ENCODE assay signal across 17 cellular contexts in the genomic region with DNA sequence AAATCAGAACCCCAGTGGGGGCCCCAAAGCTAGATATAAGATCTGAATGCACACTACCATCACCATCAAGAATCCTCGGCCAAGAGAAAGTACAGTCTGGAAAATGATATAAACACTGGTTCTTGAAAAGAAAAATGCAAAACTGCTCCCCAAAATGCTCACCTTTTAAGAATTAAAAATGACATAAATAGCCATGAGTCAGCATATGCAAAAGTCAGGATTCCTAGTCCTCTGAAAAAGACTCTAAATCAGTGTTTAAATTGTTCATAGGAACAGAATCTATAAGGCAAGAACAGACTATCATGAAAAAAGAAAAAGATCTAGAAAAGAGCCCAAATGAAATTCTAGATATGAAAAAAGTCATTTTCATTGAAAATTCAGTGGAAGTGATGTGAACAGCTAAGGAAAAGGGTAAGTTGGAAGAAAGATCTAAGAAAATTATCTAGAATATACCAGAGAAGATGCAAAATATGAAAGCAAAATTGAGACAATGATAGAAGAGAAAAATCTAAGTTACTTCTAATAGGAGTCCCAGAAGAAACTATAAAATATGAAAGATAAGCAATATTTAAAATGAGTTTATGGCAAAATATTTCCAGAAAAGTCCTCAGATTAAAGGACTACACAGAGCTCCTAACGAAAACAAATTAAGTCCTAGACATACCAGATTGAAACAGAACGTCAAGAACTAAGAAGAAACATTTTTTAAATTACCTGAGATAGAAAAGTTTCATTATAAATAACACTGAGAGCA. TPM values are rescaled to one million over a fixed set of nuclear protein-coding genes. Genes with fewer than 3 reads are reported as not detected.
A peak's percentile ranks its signal among the peaks of the same experiment; 100 is the strongest.
DNase-seq lines count a peak whose midpoint lies in the region; ATAC-seq, FAIRE-seq and TF ChIP-seq lines count a peak whose summit lies in the region.
"Had no signal": no experiment of that assay in that cellular context is flagged by ENCODE, and none has a peak within 500 bp of the region (broad histone marks: within the 10 kb centered on the region; RNA-seq: fewer than 3 reads in every experiment).

No MANE protein-coding gene starts in this region.

- TF ChIP-seq EP300 in HepG2 (IDR thresholded peaks at IDR 0.05; ENCODE audit: low read depth in 2 of 2, low read length in 2 of 2) (no peak), HepG2 (CRISPR knock-in tag; IDR thresholded peaks at IDR 0.05; ENCODE audit: borderline replicate concordance) (no peak)

- DNase-seq in HepG2 (ENCODE audit: low spot score) = no peak
- no peak for DNase-seq in right lobe of liver
- DNase-seq in T-cell = no peak
- DNase-seq in endodermal cell = no peak
- no peak for DNase-seq in type B pancreatic cell (ENCODE audit: extremely low spot score, unreplicated experiment)
- DNase-seq: mesendoderm, NCI-H1105 treated with DMSO at 0.1 percent for 48 hours, nucleus accumbens, SIG-M5 had no signal

- ATAC-seq in HepG2 (no peak), right lobe of liver (no peak), T-cell (replicated peaks in 1 of 4) (no peak), GM21423 (IDR thresholded peaks at IDR 0.05; ENCODE audit: unreplicated experiment) (no peak), HG02970 (IDR thresholded peaks at IDR 0.05; ENCODE audit: low FRiP score, unreplicated experiment) (no peak), HG03139 (IDR thresholded peaks at IDR 0.05; ENCODE audit: unreplicated experiment) (no peak)
- ATAC-seq: stimulated activated memory B cell treated with anti-CD40 and anti-IgM and Interleukin-4, amounts not matched to agents 10 μg/mL and 1 μg/mL and 100 μg/mL, for 72 hours had no signal

- H3K27ac Mint-ChIP-seq in T-cell = peak overlapping the region; percentile 56 to 61
- peak overlapping the region; percentile 82 for H3K27ac Mint-ChIP-seq in endodermal cell
- H3K27ac Mint-ChIP-seq in type B pancreatic cell = peak overlapping the region; percentile 10
- H3K27ac Mint-ChIP-seq: stimulated activated memory B cell treated with anti-CD40 and anti-IgM and Interleukin-4, amounts not matched to agents 10 μg/mL and 1 μg/mL and 100 μg/mL, for 72 hours had no signal

- in situ Hi-C loops in HepG2 (cut with HindIII; ENCODE audit: extremely low pct_ligation_motif_present, low pct_unique_long_range_greater_than_20kb) = loop anchor here (10.0 kb wide), 1 partner anchor 87 kb away; no protein-coding TSS in a partner anchor

- intact Hi-C loops in HepG2 (cut with micrococcal nuclease; ENCODE audit: unreplicated experiment) (loop anchor here (5.0 kb wide), 1 partner anchor 89 kb away; no protein-coding TSS in a partner anchor), right lobe of liver (cut with DNase I) (no loop called here)

- H3K9ac ChIP-seq in HepG2 (ENCODE audit: insufficient read depth, low read depth, low read length) (no peak overlapping the region), endodermal cell (ENCODE audit: extremely low read depth, low read length, poor library complexity, severe bottlenecking) (no peak overlapping the region)

- no peak for TF ChIP-seq RAD21 in HepG2 (CRISPR knock-in tag; IDR thresholded peaks at IDR 0.05)

- H3K4me2 ChIP-seq in HepG2 (ENCODE audit: low read depth, low read length) = no peak overlapping the region

- no peaks in the 10 kb centered on the region for H3K36me3 ChIP-seq in HepG2 (replicated peaks in 1 of 2; ENCODE audit: control insufficient read depth in 1 of 2, insufficient read depth in 2 of 2, low read length in 2 of 2)
- H3K36me3 ChIP-seq in right lobe of liver = no peaks in the 10 kb centered on the region
- H3K36me3 ChIP-seq in endodermal cell (ENCODE audit: control insufficient read depth, insufficient read depth, low read length) = peaks cover 8% of the 10 kb centered on the region

- no peak for TF ChIP-seq CTCF in HepG2 (CRISPR knock-in tag; IDR thresholded peaks at IDR 0.05)
- TF ChIP-seq CTCF in right lobe of liver (IDR thresholded peaks at IDR 0.05) = no peak
- no peak for TF ChIP-seq CTCF in endodermal cell (conservative IDR thresholded peaks at IDR 0.05)
- no peak for TF ChIP-seq CTCF in type B pancreatic cell (conservative IDR thresholded peaks at IDR 0.05)

- H3K36me3 Mint-ChIP-seq in T-cell (peaks cover 23% of the 10 kb centered on the region), endodermal cell (ENCODE audit: low read depth) (peaks cover 43% of the 10 kb centered on the region), type B pancreatic cell (peaks cover 4% of the 10 kb centered on the region)

- peaks cover 0 to 6% (median 0%) of the 10 kb centered on the region in 3 donors for H3K9me3 Mint-ChIP-seq in T-cell
- H3K9me3 Mint-ChIP-seq in endodermal cell = peaks cover 12% of the 10 kb centered on the region
- no peaks in the 10 kb centered on the region for H3K9me3 Mint-ChIP-seq in type B pancreatic cell
- H3K9me3 Mint-ChIP-seq: IgD-negative memory B cell; stimulated activated memory B cell treated with anti-CD40 and anti-IgM and Interleukin-4, amounts not matched to agents 10 μg/mL and 1 μg/mL and 100 μg/mL, for 72 hours had no signal

- FAIRE-seq in HepG2 (lab: Jason Lieb, UNC) = no peak
- FAIRE-seq: endothelial cell of umbilical vein, frontal cortex, urothelium cell line had no signal

- H3K4me3 Mint-ChIP-seq in T-cell (no peak overlapping the region), endodermal cell (no peak overlapping the region), type B pancreatic cell (no peak overlapping the region)
- H3K4me3 Mint-ChIP-seq: stimulated activated memory B cell treated with anti-CD40 and anti-IgM and Interleukin-4, amounts not matched to agents 10 μg/mL and 1 μg/mL and 100 μg/mL, for 72 hours had no signal

- H3K9me3 ChIP-seq in HepG2 (ENCODE audit: low read length) (no peaks in the 10 kb centered on the region), right lobe of liver (no peaks in the 10 kb centered on the region), endodermal cell (ENCODE audit: control insufficient read depth, low read length) (no peaks in the 10 kb centered on the region)

- H3K27ac ChIP-seq in HepG2 (ENCODE audit: extremely low read length, insufficient read depth, low read length) (no peak overlapping the region), right lobe of liver (no peak overlapping the region), endodermal cell (ENCODE audit: low read depth, low read length) (no peak overlapping the region)

- CTCF ChIA-PET in HepG2 (lab: Yijun Ruan, JAX; ENCODE audit: low intra/inter-chr PET ratio, low total read pairs) = no interaction called here
- CTCF ChIA-PET in T-cell (lab: Charles Lee) = interaction anchor here (1.1 to 1.5 kb wide), 2 partner anchors 16 to 91 kb away, joined by 3 read pairs; no protein-coding TSS in a partner anchor

- TF ChIP-seq POLR2A in HepG2 (IDR thresholded peaks at IDR 0.05; ENCODE audit: insufficient read depth in 1 of 2, low read depth in 2 of 2, low read length in 2 of 2) = no peak
- no peak for TF ChIP-seq POLR2A in right lobe of liver (IDR thresholded peaks at IDR 0.05)

- peaks cover 30% of the 10 kb centered on the region for H3K4me1 ChIP-seq in HepG2 (ENCODE audit: insufficient read depth, low read length)
- H3K4me1 ChIP-seq in right lobe of liver = peaks cover 0 to 23% (median 0%) of the 10 kb centered on the region in 4 donors
- no peaks in the 10 kb centered on the region for H3K4me1 ChIP-seq in endodermal cell (ENCODE audit: control insufficient read depth, insufficient read depth, low read length)

- BruUV-seq in HepG2 (replicated peaks; lab: Mats Ljungman, UMichigan) = no TSS peak

- 92% methylated on average over 3 of the region's 3 CpGs for WGBS in HepG2 (ENCODE audit: low lambda C conversion rate)
- 62% methylated on average over 3 of the region's 3 CpGs for WGBS in right lobe of liver (ENCODE audit: insufficient coverage, low coverage, low lambda C conversion rate, missing lambda C conversion rate)
- WGBS in endodermal cell (ENCODE audit: insufficient coverage in 1 of 2, insufficient read length in 1 of 2), 2 experiments = 94% methylated on average over 3 of the region's 3 CpGs; no CpG with 5 or more reads in 1 of the 2 experiments

- H2AFZ ChIP-seq in HepG2 (ENCODE audit: low read length) = no peak overlapping the region

- H4K20me1 ChIP-seq in HepG2 (ENCODE audit: insufficient read depth, low read length) = peaks cover 14% of the 10 kb centered on the region; the same call in 1 of the 2 replicates

- H3K27me3 ChIP-seq in HepG2 (ENCODE audit: control insufficient read depth in 1 of 2, insufficient read depth in 2 of 2, low read length in 2 of 2) (no peaks in the 10 kb centered on the region), right lobe of liver (no peaks in the 10 kb centered on the region), endodermal cell (ENCODE audit: control insufficient read depth, insufficient read depth, low read length, poor library complexity, severe bottlenecking) (no peaks in the 10 kb centered on the region)

- H3K79me2 ChIP-seq in HepG2 (ENCODE audit: insufficient read depth, low read length) = no peaks in the 10 kb centered on the region

- POLR2A ChIA-PET in HepG2 (lab: Yijun Ruan, JAX) (interaction anchor here (1.5 to 1.6 kb wide), 2 partner anchors 11 to 30 kb away, joined by 4 to 6 read pairs; a partner anchor contains a TSS), T-cell (lab: Charles Lee) (interaction anchor here (0.5 to 1.8 kb wide), 8 partner anchors 10 to 105 kb away, joined by 3 to 8 read pairs (median 3); a partner anchor contains a TSS)

- H3K27me3 Mint-ChIP-seq in T-cell (no peaks in the 10 kb centered on the region), endodermal cell (ENCODE audit: insufficient read depth) (no peaks in the 10 kb centered on the region), type B pancreatic cell (no peaks in the 10 kb centered on the region)
- H3K27me3 Mint-ChIP-seq: IgD-negative memory B cell; stimulated activated memory B cell treated with anti-CD40 and anti-IgM and Interleukin-4, amounts not matched to agents 10 μg/mL and 1 μg/mL and 100 μg/mL, for 72 hours had no signal

- H3K4me3 ChIP-seq in HepG2 (replicated peaks in 1 of 3; ENCODE audit: insufficient read depth in 1 of 3, low read depth in 2 of 3, low read length in 3 of 3) (no peak overlapping the region), right lobe of liver (no peak overlapping the region), endodermal cell (ENCODE audit: low read length) (no peak overlapping the region)

- H3K4me1 Mint-ChIP-seq in T-cell (peaks cover 70 to 75% (median 72%) of the 10 kb centered on the region in 3 donors), endodermal cell (peaks cover 14% of the 10 kb centered on the region), type B pancreatic cell (ENCODE audit: unreplicated experiment) (peaks cover 9% of the 10 kb centered on the region)

RNA-seq across cellular contexts. Expression of a gene that starts 18.9 kb away (rescaled TPM):
- total RNA-seq in HepG2 (2016; rRNA removed; fragmentation: Illumina TruSeq; extraction: Trizol) (412 and 636 TPM in 2 replicates), right lobe of liver (100 to 1,000 TPM in 4 of 6 experiments, 10 to 100 TPM in 2; 93.5 to 252 (median 165) TPM), T-cell (100 to 1,000 TPM; 388 to 478 (median 411) TPM), endodermal cell (1,000 to 10,000 TPM in 1 of 2 donors, 100 to 1,000 TPM in 1; 913 to 1,007 TPM), type B pancreatic cell (ENCODE audit: low replicate concordance) (441 and 733 TPM in 2 replicates)
- total RNA-seq in HepG2 (2016; cell fraction: cytosol; rRNA removed; fragmentation: Illumina TruSeq; extraction: Trizol; ENCODE audit: low read depth) = 31.5 and 36.0 TPM in 2 replicates
- total RNA-seq in HepG2 (2016; cell fraction: insoluble cytoplasmic fraction; rRNA removed; fragmentation: Illumina TruSeq; extraction: Trizol) = 434 and 632 TPM in 2 replicates
- total RNA-seq in HepG2 (2016; cell fraction: membrane; rRNA removed; fragmentation: Illumina TruSeq; extraction: Trizol) = 69.3 and 71.5 TPM in 2 replicates
- 305 and 307 TPM in 2 replicates for total RNA-seq in HepG2 (2016; cell fraction: nucleus; rRNA removed; fragmentation: Illumina TruSeq; extraction: Trizol)
- 144 and 193 TPM in 2 replicates for polyA plus RNA-seq in HepG2 (2011; rRNA removed)
- polyA plus RNA-seq in HepG2 (2011; cell fraction: cytosol; rRNA removed) = 105 and 119 TPM in 2 replicates
- 173 and 254 TPM in 2 replicates for polyA plus RNA-seq in HepG2 (2011; cell fraction: nucleus; rRNA removed)
- 348 and 727 TPM in 2 replicates for polyA plus RNA-seq in HepG2 (2012)
- polyA plus RNA-seq in HepG2 (2016; cell fraction: cytosol; fragmentation: Illumina TruSeq; extraction: Trizol; ENCODE audit: low read depth) = 50.3 and 54.5 TPM in 2 replicates
- 1,958 and 2,163 TPM in 2 replicates for polyA plus RNA-seq in HepG2 (2016; cell fraction: insoluble cytoplasmic fraction; fragmentation: Illumina TruSeq; extraction: Trizol; ENCODE audit: low read depth)
- polyA plus RNA-seq in HepG2 (2016; cell fraction: membrane; fragmentation: Illumina TruSeq; extraction: Trizol; ENCODE audit: low read depth) = 95.2 and 104 TPM in 2 replicates
- polyA plus RNA-seq in HepG2 (2016; cell fraction: nucleus; fragmentation: Illumina TruSeq; extraction: Trizol; ENCODE audit: insufficient read depth, low read depth) = 1,155 and 1,186 TPM in 2 replicates
- polyA minus RNA-seq in HepG2 (2011; rRNA and poly(A)+ RNA removed; ENCODE audit: low replicate concordance) = 47.8 and 128 TPM in 2 replicates
- polyA minus RNA-seq in HepG2 (2011; cell fraction: cytosol; rRNA and poly(A)+ RNA removed) = 103 and 153 TPM in 2 replicates
- 372 and 389 TPM in 2 replicates for polyA minus RNA-seq in HepG2 (2011; cell fraction: nucleus; rRNA and poly(A)+ RNA removed)
- polyA plus RNA-seq in endodermal cell (2013, experiment 1 of 2) = 1,106 TPM
- polyA plus RNA-seq in endodermal cell (2013, experiment 2 of 2) = 1,007 TPM

RNA-seq across cellular contexts. Expression of a gene that starts 19.9 kb away (rescaled TPM):
- total RNA-seq in HepG2 (2016; rRNA removed; fragmentation: Illumina TruSeq; extraction: Trizol) = 249 and 355 TPM in 2 replicates
- total RNA-seq in HepG2 (2016; cell fraction: cytosol; rRNA removed; fragmentation: Illumina TruSeq; extraction: Trizol; ENCODE audit: low read depth) = 79.1 and 86.5 TPM in 2 replicates
- 257 and 354 TPM in 2 replicates for total RNA-seq in HepG2 (2016; cell fraction: insoluble cytoplasmic fraction; rRNA removed; fragmentation: Illumina TruSeq; extraction: Trizol)
- 129 and 141 TPM in 2 replicates for total RNA-seq in HepG2 (2016; cell fraction: membrane; rRNA removed; fragmentation: Illumina TruSeq; extraction: Trizol)
- 151 and 169 TPM in 2 replicates for total RNA-seq in HepG2 (2016; cell fraction: nucleus; rRNA removed; fragmentation: Illumina TruSeq; extraction: Trizol)
- 36.3 and 53.9 TPM in 2 replicates for polyA plus RNA-seq in HepG2 (2011; rRNA removed)
- 17.4 and 18.2 TPM in 2 replicates for polyA plus RNA-seq in HepG2 (2011; cell fraction: cytosol; rRNA removed)
- 60.4 and 70.5 TPM in 2 replicates for polyA plus RNA-seq in HepG2 (2011; cell fraction: nucleus; rRNA removed)
- polyA plus RNA-seq in HepG2 (2012) = 123 and 165 TPM in 2 replicates
- 76.0 and 83.8 TPM in 2 replicates for polyA plus RNA-seq in HepG2 (2016; cell fraction: cytosol; fragmentation: Illumina TruSeq; extraction: Trizol; ENCODE audit: low read depth)
- 424 and 453 TPM in 2 replicates for polyA plus RNA-seq in HepG2 (2016; cell fraction: insoluble cytoplasmic fraction; fragmentation: Illumina TruSeq; extraction: Trizol; ENCODE audit: low read depth)
- 117 TPM in 2 replicates for polyA plus RNA-seq in HepG2 (2016; cell fraction: membrane; fragmentation: Illumina TruSeq; extraction: Trizol; ENCODE audit: low read depth)
- polyA plus RNA-seq in HepG2 (2016; cell fraction: nucleus; fragmentation: Illumina TruSeq; extraction: Trizol; ENCODE audit: insufficient read depth, low read depth) = 228 and 229 TPM in 2 replicates
- 10.5 and 24.1 TPM in 2 replicates for polyA minus RNA-seq in HepG2 (2011; rRNA and poly(A)+ RNA removed; ENCODE audit: low replicate concordance)
- 15.5 and 20.0 TPM in 2 replicates for polyA minus RNA-seq in HepG2 (2011; cell fraction: cytosol; rRNA and poly(A)+ RNA removed)
- polyA minus RNA-seq in HepG2 (2011; cell fraction: nucleus; rRNA and poly(A)+ RNA removed) = 110 and 122 TPM in 2 replicates
- 10 to 100 TPM; 26.4 to 42.1 (median 40.5) TPM for total RNA-seq in right lobe of liver
- 100 to 1,000 TPM; 106 to 155 (median 148) TPM for total RNA-seq in T-cell
- total RNA-seq in endodermal cell = 100 to 1,000 TPM; 213 to 219 TPM
- 277 TPM for polyA plus RNA-seq in endodermal cell (2013, experiment 1 of 2)
- 276 TPM for polyA plus RNA-seq in endodermal cell (2013, experiment 2 of 2)
- 108 and 188 TPM in 2 replicates for total RNA-seq in type B pancreatic cell (ENCODE audit: low replicate concordance)

RNA-seq across cellular contexts. Expression of a gene that starts 29.7 kb away (rescaled TPM):
- total RNA-seq in HepG2 (2016; rRNA removed; fragmentation: Illumina TruSeq; extraction: Trizol) (8.8 and 19.4 TPM in 2 replicates), right lobe of liver (1 to 10 TPM in 2 of 6 experiments, under 1 TPM in 4; 0.13 to 2.0 (median 0.54) TPM), T-cell (1 to 10 TPM; 1.8 to 6.2 (median 5.1) TPM), endodermal cell (10 to 100 TPM; 20.2 to 48.4 TPM), type B pancreatic cell (ENCODE audit: low replicate concordance) (6.5 and 10.5 TPM in 2 replicates)
- 0.53 and 1.2 TPM in 2 replicates for total RNA-seq in HepG2 (2016; cell fraction: cytosol; rRNA removed; fragmentation: Illumina TruSeq; extraction: Trizol; ENCODE audit: low read depth)
- total RNA-seq in HepG2 (2016; cell fraction: insoluble cytoplasmic fraction; rRNA removed; fragmentation: Illumina TruSeq; extraction: Trizol) = 9.2 and 13.8 TPM in 2 replicates
- 2.0 and 3.5 TPM in 2 replicates for total RNA-seq in HepG2 (2016; cell fraction: membrane; rRNA removed; fragmentation: Illumina TruSeq; extraction: Trizol)
- 13.7 and 26.6 TPM in 2 replicates for total RNA-seq in HepG2 (2016; cell fraction: nucleus; rRNA removed; fragmentation: Illumina TruSeq; extraction: Trizol)
- 8.9 and 11.4 TPM in 2 replicates for polyA plus RNA-seq in HepG2 (2011; rRNA removed)
- polyA plus RNA-seq in HepG2 (2011; cell fraction: cytosol; rRNA removed) = 4.1 and 7.8 TPM in 2 replicates
- 1.6 and 2.1 TPM in 2 replicates for polyA plus RNA-seq in HepG2 (2011; cell fraction: nucleus; rRNA removed)
- 10.7 and 12.2 TPM in 2 replicates for polyA plus RNA-seq in HepG2 (2012)
- 0.64 and 0.67 TPM in 2 replicates for polyA plus RNA-seq in HepG2 (2016; cell fraction: cytosol; fragmentation: Illumina TruSeq; extraction: Trizol; ENCODE audit: low read depth)
- 8.0 and 8.2 TPM in 2 replicates for polyA plus RNA-seq in HepG2 (2016; cell fraction: insoluble cytoplasmic fraction; fragmentation: Illumina TruSeq; extraction: Trizol; ENCODE audit: low read depth)
- polyA plus RNA-seq in HepG2 (2016; cell fraction: membrane; fragmentation: Illumina TruSeq; extraction: Trizol; ENCODE audit: low read depth) = 1.1 and 1.3 TPM in 2 replicates
- polyA plus RNA-seq in HepG2 (2016; cell fraction: nucleus; fragmentation: Illumina TruSeq; extraction: Trizol; ENCODE audit: insufficient read depth, low read depth) = 19.6 and 24.6 TPM in 2 replicates
- polyA minus RNA-seq in HepG2 (2011; rRNA and poly(A)+ RNA removed; ENCODE audit: low replicate concordance) = 0.07 and 5.9 TPM in 2 replicates
- 7.8 and 8.8 TPM in 2 replicates for polyA minus RNA-seq in HepG2 (2011; cell fraction: cytosol; rRNA and poly(A)+ RNA removed)
- 3.7 and 7.1 TPM in 2 replicates for polyA minus RNA-seq in HepG2 (2011; cell fraction: nucleus; rRNA and poly(A)+ RNA removed)
- 14.4 TPM for polyA plus RNA-seq in endodermal cell (2013, experiment 1 of 2)
- polyA plus RNA-seq in endodermal cell (2013, experiment 2 of 2) = 11.3 TPM

Comparison
In these comparisons a context has a peak if more than half of its experiments do, and no peak if none do; other contexts are left out.
1. H3K27ac Mint-ChIP-seq: peak in every context shown above with its lines; median percentile 82 in endodermal cell; 58 in T-cell; 10 in type B pancreatic cell.